Comparison of ENCODE assay signal across 10 cellular contexts in genomic region chr13:111178417-111178816, GRCh38.
DNase-seq lines count a peak whose midpoint lies in the region; ATAC-seq, FAIRE-seq and TF ChIP-seq lines count a peak whose summit lies in the region.
"Had no signal": no experiment of that assay in that cellular context is flagged by ENCODE, and none has a peak within 500 bp of the region (broad histone marks: within the 10 kb centered on the region; RNA-seq: fewer than 3 reads in every experiment).

No MANE protein-coding gene starts in this region.

- H3K36me3 Mint-ChIP-seq in activated CD4-positive, alpha-beta T cell treated with anti-CD3 and anti-CD28 coated beads, Interleukin-2, amount 10 ng/mL, durations not matched to agents 7 days and 5 days (ENCODE audit: low read depth), result peaks cover 88% of the 10 kb centered on the region
- H3K36me3 Mint-ChIP-seq in memory B cell, result peaks cover 28% of the 10 kb centered on the region

- no peak overlapping the region for H3K4me3 Mint-ChIP-seq in activated CD4-positive, alpha-beta T cell treated with anti-CD3 and anti-CD28 coated beads, Interleukin-2, amount 10 ng/mL, durations not matched to agents 7 days and 5 days
- H3K4me3 Mint-ChIP-seq in memory B cell, result no peak overlapping the region

- no peak for DNase-seq in activated CD4-positive, alpha-beta T cell treated with anti-CD3 and anti-CD28 coated beads, Interleukin-2, amount 10 ng/mL, durations not matched to agents 7 days and 5 days
- DNase-seq in activated CD4-positive, alpha-beta T cell treated with anti-CD3 and anti-CD28 coated beads for 1 hour, result no peak
- no peak for DNase-seq in breast epithelium (ENCODE audit: low spot score in 2 of 2)
- DNase-seq in memory B cell (ENCODE audit: low spot score in 2 of 2), result no peak
- DNase-seq in tibial artery, result peak in 1 of 2 donors; percentile 88
- DNase-seq in H7, result no peak
- DNase-seq in HTR-8/SVneo (ENCODE audit: insufficient read length, low spot score), result no peak
- DNase-seq: left colon, NCI-H1417 had no signal

- no peaks in the 10 kb centered on the region for H3K27me3 ChIP-seq in breast epithelium
- H3K27me3 ChIP-seq in tibial artery, result no peaks in the 10 kb centered on the region
- no peaks in the 10 kb centered on the region for H3K27me3 ChIP-seq in H7 (ENCODE audit: control insufficient read depth, insufficient read depth, low read length)

- H3K27ac Mint-ChIP-seq in activated CD4-positive, alpha-beta T cell treated with anti-CD3 and anti-CD28 coated beads, Interleukin-2, amount 10 ng/mL, durations not matched to agents 7 days and 5 days, result peak overlapping the region; percentile 89
- peak overlapping the region; percentile 67 for H3K27ac Mint-ChIP-seq in memory B cell

- intact Hi-C loops in breast epithelium (cut with DNase I; ENCODE audit: low total_unique reads) (no loop called here), tibial artery (cut with DNase I; ENCODE audit: low total_unique reads) (no loop called here)

- TF ChIP-seq CTCF in breast epithelium (IDR thresholded peaks at IDR 0.05) (no peak), tibial artery (IDR thresholded peaks at IDR 0.05) (no peak)

- H3K27me3 Mint-ChIP-seq in activated CD4-positive, alpha-beta T cell treated with anti-CD3 and anti-CD28 coated beads, Interleukin-2, amount 10 ng/mL, durations not matched to agents 7 days and 5 days, result no peaks in the 10 kb centered on the region
- H3K27me3 Mint-ChIP-seq in memory B cell, result no peaks in the 10 kb centered on the region

- TF ChIP-seq POLR2A in breast epithelium (IDR thresholded peaks at IDR 0.05), result no peak

- no peak for FAIRE-seq in HTR-8/SVneo (lab: Jason Lieb, UNC)

- H3K9me3 Mint-ChIP-seq in activated CD4-positive, alpha-beta T cell treated with anti-CD3 and anti-CD28 coated beads, Interleukin-2, amount 10 ng/mL, durations not matched to agents 7 days and 5 days, result peaks cover 17% of the 10 kb centered on the region
- H3K9me3 Mint-ChIP-seq in memory B cell, result peaks cover 7% of the 10 kb centered on the region

- H3K4me3 ChIP-seq in breast epithelium, result no peak overlapping the region
- H3K4me3 ChIP-seq in tibial artery, result peak overlapping the region in 1 of 2 donors; percentile 17
- H3K4me3 ChIP-seq in H7 (ENCODE audit: insufficient read depth, low read depth, low read length), result no peak overlapping the region

- POLR2A ChIA-PET in activated CD4-positive, alpha-beta T cell treated with anti-CD3 and anti-CD28 coated beads, Interleukin-2, amount 10 ng/mL, durations not matched to agents 7 days and 5 days (lab: Charles Lee), result no interaction called here

- H3K9me3 ChIP-seq in breast epithelium, result no peaks in the 10 kb centered on the region
- H3K9me3 ChIP-seq in tibial artery, result no peaks in the 10 kb centered on the region

- peak overlapping the region; percentile 1 to 64 for H3K27ac ChIP-seq in breast epithelium
- peak overlapping the region; percentile 84 to 91 for H3K27ac ChIP-seq in tibial artery

- H3K4me1 ChIP-seq in breast epithelium, result peaks cover 0 to 6% of the 10 kb centered on the region in 2 donors
- H3K4me1 ChIP-seq in tibial artery, result peaks cover 9 to 98% (median 53%) of the 10 kb centered on the region in 4 donors

- CTCF ChIA-PET in activated CD4-positive, alpha-beta T cell treated with anti-CD3 and anti-CD28 coated beads, Interleukin-2, amount 10 ng/mL, durations not matched to agents 7 days and 5 days (lab: Charles Lee), result interaction anchor here (1.6 to 3.3 kb wide), 2 partner anchors 9 to 19 kb away, joined by 4 to 12 read pairs; no protein-coding TSS in a partner anchor

- peaks cover 82% of the 10 kb centered on the region for H3K4me1 Mint-ChIP-seq in activated CD4-positive, alpha-beta T cell treated with anti-CD3 and anti-CD28 coated beads, Interleukin-2, amount 10 ng/mL, durations not matched to agents 7 days and 5 days
- H3K4me1 Mint-ChIP-seq in memory B cell, result peaks cover 60% of the 10 kb centered on the region

- H3K36me3 ChIP-seq in breast epithelium (no peaks in the 10 kb centered on the region), tibial artery (no peaks in the 10 kb centered on the region), H7 (replicated peaks; ENCODE audit: control insufficient read depth, insufficient read depth, low read length) (no peaks in the 10 kb centered on the region)

- ATAC-seq in memory B cell (ENCODE audit: low read depth), result no peak
- no peak for ATAC-seq in HG02840 (IDR thresholded peaks at IDR 0.05; ENCODE audit: low FRiP score, unreplicated experiment)
